20 cellular contexts compared by ENCODE assay signal in the genomic region with DNA sequence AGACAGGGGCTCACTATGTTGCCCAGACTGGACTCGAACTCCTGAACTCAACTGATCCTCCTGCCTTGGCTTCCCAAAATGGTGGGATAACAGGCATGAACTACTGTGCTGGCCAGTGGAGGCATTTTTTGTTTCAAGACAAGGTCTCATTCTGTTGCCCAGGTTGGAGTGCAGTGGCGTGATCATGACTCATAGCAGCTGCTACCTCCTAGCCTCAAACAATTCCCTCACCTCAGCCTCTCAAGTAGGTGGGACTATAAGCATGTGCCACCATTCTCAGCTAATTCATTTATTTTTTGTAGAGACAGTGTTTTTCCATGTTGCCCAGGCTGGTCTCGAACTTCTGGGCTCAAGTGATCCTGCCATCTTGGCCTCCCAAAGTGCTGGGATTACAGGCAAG. TPM values are rescaled to one million over a fixed set of nuclear protein-coding genes. Genes with fewer than 3 reads are reported as not detected.
"Had no signal": no experiment of that assay in that cellular context is flagged by ENCODE, and none has a peak within 500 bp of the region (broad histone marks: within the 10 kb centered on the region; RNA-seq: fewer than 3 reads in every experiment).

No MANE protein-coding gene starts in this region.

- H3K9me3 Mint-ChIP-seq: activated T-helper 17 cell treated with anti-CD3 and anti-CD28 coated beads, Interleukin-2, amount 50 U/mL, for 72 hours; endodermal cell; natural killer cell; stimulated activated memory B cell treated with anti-CD40 and anti-IgM and Interleukin-4, amounts not matched to agents 10 μg/mL and 1 μg/mL and 100 μg/mL, for 72 hours had no signal

- H3K36me3 ChIP-seq: ascending aorta, cardiac muscle cell, gastroesophageal sphincter, left lung, tibial artery had no signal

- H3K36me3 Mint-ChIP-seq: natural killer cell; stimulated activated memory B cell treated with anti-CD40 and anti-IgM and Interleukin-4, amounts not matched to agents 10 μg/mL and 1 μg/mL and 100 μg/mL, for 72 hours had no signal

- H3K4me1 ChIP-seq: ascending aorta, gastroesophageal sphincter, left lung, tibial artery had no signal

- ATAC-seq: activated T-helper 17 cell treated with anti-CD3 and anti-CD28 coated beads, Interleukin-2, amount 50 U/mL, for 72 hours; gastroesophageal sphincter; left lung; mucosa of descending colon; natural killer cell; stimulated activated memory B cell treated with anti-CD40 and anti-IgM and Interleukin-4, amounts not matched to agents 10 μg/mL and 1 μg/mL and 100 μg/mL, for 72 hours had no signal

- H3K27me3 Mint-ChIP-seq: stimulated activated memory B cell treated with anti-CD40 and anti-IgM and Interleukin-4, amounts not matched to agents 10 μg/mL and 1 μg/mL and 100 μg/mL, for 72 hours had no signal

- H3K9me3 ChIP-seq: ascending aorta, gastroesophageal sphincter, left lung, mucosa of descending colon, tibial artery had no signal

- H3K27ac ChIP-seq: ascending aorta, cardiac muscle cell, gastroesophageal sphincter, left lung, tibial artery had no signal

- H3K4me1 Mint-ChIP-seq: activated T-helper 17 cell treated with anti-CD3 and anti-CD28 coated beads, Interleukin-2, amount 50 U/mL, for 72 hours; endodermal cell; natural killer cell; stimulated activated memory B cell treated with anti-CD40 and anti-IgM and Interleukin-4, amounts not matched to agents 10 μg/mL and 1 μg/mL and 100 μg/mL, for 72 hours had no signal

- H3K27ac Mint-ChIP-seq: activated T-helper 17 cell treated with anti-CD3 and anti-CD28 coated beads, Interleukin-2, amount 50 U/mL, for 72 hours; endodermal cell; natural killer cell; stimulated activated memory B cell treated with anti-CD40 and anti-IgM and Interleukin-4, amounts not matched to agents 10 μg/mL and 1 μg/mL and 100 μg/mL, for 72 hours had no signal

- H3K4me3 ChIP-seq: ascending aorta, cardiac muscle cell, gastroesophageal sphincter, left lung, mucosa of descending colon, tibial artery had no signal

- H3K27me3 ChIP-seq: ascending aorta, cardiac muscle cell, gastroesophageal sphincter, left lung, tibial artery had no signal

- DNase-seq: activated CD4-positive, alpha-beta T cell treated with anti-CD3 and anti-CD28 coated beads for 1 hour; activated CD4-positive, alpha-beta T cell treated with anti-CD3 and anti-CD28 coated beads, Interleukin-2, amount 50 U/mL, for 4 hours; activated naive CD4-positive, alpha-beta T cell treated with Interleukin-2 at 50 U/mL for 16 hours; activated T-cell treated with anti-CD3 and anti-CD28 coated beads for 4 hours; endodermal cell; erythroblast; left lung; mucosa of descending colon; natural killer cell; posterior cingulate gyrus; stimulated activated CD4-positive, alpha-beta T cell treated with anti-CD3 and anti-CD28 coated beads, Interleukin-2, amount 100 ng/mL, for 48 hours; T-helper 1 cell; T1000; tibial artery had no signal

- H3K4me3 Mint-ChIP-seq: activated T-helper 17 cell treated with anti-CD3 and anti-CD28 coated beads, Interleukin-2, amount 50 U/mL, for 72 hours; endodermal cell; natural killer cell; stimulated activated memory B cell treated with anti-CD40 and anti-IgM and Interleukin-4, amounts not matched to agents 10 μg/mL and 1 μg/mL and 100 μg/mL, for 72 hours had no signal

RNA-seq across cellular contexts. Expression of gene ENPP3, which starts 17.2 kb away (rescaled TPM):
- total RNA-seq: ascending aorta, endodermal cell had no signal

RNA-seq across cellular contexts. Expression of gene OR2A4, which starts 46.9 kb away (rescaled TPM):
- total RNA-seq: activated T-helper 17 cell treated with anti-CD3 and anti-CD28 coated beads, Interleukin-2, amount 50 U/mL, for 72 hours; ascending aorta; cardiac muscle cell; dermis microvascular lymphatic vessel endothelial cell; endodermal cell; left lung; mucosa of descending colon had no signal

RNA-seq across cellular contexts. Expression of gene CTAGE9, which starts 56.5 kb away (rescaled TPM):
- total RNA-seq: activated T-helper 17 cell treated with anti-CD3 and anti-CD28 coated beads, Interleukin-2, amount 50 U/mL, for 72 hours; ascending aorta; cardiac muscle cell; dermis microvascular lymphatic vessel endothelial cell; endodermal cell; gastroesophageal sphincter; left lung; mucosa of descending colon had no signal
